1 cellular context compared by ENCODE assay signal in genomic region chr13:99606322-99607089, GRCh38.
A peak's percentile ranks its signal among the peaks of the same experiment; 100 is the strongest.
TF ChIP-seq lines count a peak whose summit lies in the region.

Gene CLYBL (plus strand): TSS chr13:99606690.

TF ChIP-seq in HepG2, 621 proteins besides CTCF, POLR2A, EP300 and RAD21 (continued from another document and continues in another):
- TF ChIP-seq, protein P1, sequence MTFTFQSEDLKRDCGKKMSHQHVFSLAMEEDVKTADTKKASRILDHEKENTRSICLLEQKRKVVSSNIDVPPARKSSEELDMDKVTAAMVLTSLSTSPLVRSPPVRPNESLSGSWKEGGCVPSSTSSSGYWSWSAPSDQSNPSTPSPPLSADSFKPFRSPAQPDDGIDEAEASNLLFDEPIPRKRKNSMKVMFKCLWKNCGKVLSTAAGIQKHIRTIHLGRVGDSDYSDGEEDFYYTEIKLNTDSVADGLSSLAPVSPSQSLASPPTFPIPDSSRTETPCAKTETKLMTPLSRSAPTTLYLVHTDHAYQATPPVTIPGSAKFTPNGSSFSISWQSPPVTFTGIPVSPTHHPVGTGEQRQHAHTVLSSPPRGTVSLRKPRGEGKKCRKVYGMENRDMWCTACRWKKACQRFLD (CRISPR knock-in tag; IDR thresholded peaks at IDR 0.05; ENCODE audit: borderline replicate concordance) = no peak
- no peak for TF ChIP-seq ZNF839 (CRISPR knock-in tag; IDR thresholded peaks at IDR 0.05; ENCODE audit: borderline replicate concordance)
- peak; percentile 81; the same call in 1 of the 2 replicates for TF ChIP-seq ARNT2 (CRISPR knock-in tag; IDR thresholded peaks at IDR 0.05; ENCODE audit: low read depth)
- 0 out of 2 replicates have a peak, but pooled peaks have one; percentile 67 for TF ChIP-seq ZNF235 (CRISPR knock-in tag; IDR thresholded peaks at IDR 0.05; ENCODE audit: borderline replicate concordance)
- no peak for TF ChIP-seq ZNF572 (CRISPR knock-in tag; IDR thresholded peaks at IDR 0.05)
- peak; percentile 69; the same call in 1 of the 2 replicates for TF ChIP-seq IRF2 (CRISPR knock-in tag; IDR thresholded peaks at IDR 0.05)
- TF ChIP-seq RBM39 (IDR thresholded peaks at IDR 0.05; ENCODE audit: low read depth, low read length, poor library complexity, severe bottlenecking) = peak; percentile 79
- no peak for TF ChIP-seq GMEB2 (CRISPR knock-in tag; IDR thresholded peaks at IDR 0.05; ENCODE audit: low read depth)
- TF ChIP-seq PITX1 (CRISPR knock-in tag; IDR thresholded peaks at IDR 0.05) = 0 out of 2 replicates have a peak, but pooled peaks have one; percentile 44
- no peak for TF ChIP-seq ZNF691 (CRISPR knock-in tag; IDR thresholded peaks at IDR 0.05; ENCODE audit: borderline replicate concordance, low read depth)
- TF ChIP-seq ZFP1 (CRISPR knock-in tag; IDR thresholded peaks at IDR 0.05) = no peak
- TF ChIP-seq HOXA9 (CRISPR knock-in tag; IDR thresholded peaks at IDR 0.05; ENCODE audit: borderline replicate concordance) = no peak
- TF ChIP-seq ZNF644 (CRISPR knock-in tag; IDR thresholded peaks at IDR 0.05; ENCODE audit: low read depth) = no peak
- TF ChIP-seq DPF2 (CRISPR knock-in tag; IDR thresholded peaks at IDR 0.05; ENCODE audit: borderline replicate concordance, low read depth) = no peak
- 0 out of 2 replicates have a peak, but pooled peaks have one; percentile 32 for TF ChIP-seq FOXK1 (CRISPR knock-in tag; IDR thresholded peaks at IDR 0.05; ENCODE audit: borderline replicate concordance, low read depth)
- peak; percentile 86 for TF ChIP-seq KDM1A (CRISPR knock-in tag; IDR thresholded peaks at IDR 0.05)
- no peak for TF ChIP-seq RFXANK (CRISPR knock-in tag; IDR thresholded peaks at IDR 0.05)
- TF ChIP-seq ZNF879 (CRISPR knock-in tag; IDR thresholded peaks at IDR 0.05) = no peak
- TF ChIP-seq GLI4 (CRISPR knock-in tag; IDR thresholded peaks at IDR 0.05; ENCODE audit: borderline replicate concordance) = 0 out of 2 replicates have a peak, but pooled peaks have one; percentile 30
- TF ChIP-seq ATRX (CRISPR knock-in tag; IDR thresholded peaks at IDR 0.05; ENCODE audit: borderline replicate concordance) = no peak
- TF ChIP-seq ZNF841 (CRISPR knock-in tag; IDR thresholded peaks at IDR 0.05; ENCODE audit: borderline replicate concordance) = no peak
- no peak for TF ChIP-seq SRSF4 (IDR thresholded peaks at IDR 0.05; ENCODE audit: low read depth, low read length, poor library complexity, severe bottlenecking)
- TF ChIP-seq ZEB1 (IDR thresholded peaks at IDR 0.05; ENCODE audit: insufficient replicate concordance, low read depth) = peak; percentile 1
- peak; percentile 82 for TF ChIP-seq SP4 (CRISPR knock-in tag; IDR thresholded peaks at IDR 0.05)
- no peak for TF ChIP-seq ZSCAN25 (CRISPR knock-in tag; IDR thresholded peaks at IDR 0.05)
- no peak for TF ChIP-seq ZNF224 (CRISPR knock-in tag; IDR thresholded peaks at IDR 0.05)
- TF ChIP-seq ZSCAN30 (CRISPR knock-in tag; IDR thresholded peaks at IDR 0.05) = no peak
- TF ChIP-seq, protein P2, sequence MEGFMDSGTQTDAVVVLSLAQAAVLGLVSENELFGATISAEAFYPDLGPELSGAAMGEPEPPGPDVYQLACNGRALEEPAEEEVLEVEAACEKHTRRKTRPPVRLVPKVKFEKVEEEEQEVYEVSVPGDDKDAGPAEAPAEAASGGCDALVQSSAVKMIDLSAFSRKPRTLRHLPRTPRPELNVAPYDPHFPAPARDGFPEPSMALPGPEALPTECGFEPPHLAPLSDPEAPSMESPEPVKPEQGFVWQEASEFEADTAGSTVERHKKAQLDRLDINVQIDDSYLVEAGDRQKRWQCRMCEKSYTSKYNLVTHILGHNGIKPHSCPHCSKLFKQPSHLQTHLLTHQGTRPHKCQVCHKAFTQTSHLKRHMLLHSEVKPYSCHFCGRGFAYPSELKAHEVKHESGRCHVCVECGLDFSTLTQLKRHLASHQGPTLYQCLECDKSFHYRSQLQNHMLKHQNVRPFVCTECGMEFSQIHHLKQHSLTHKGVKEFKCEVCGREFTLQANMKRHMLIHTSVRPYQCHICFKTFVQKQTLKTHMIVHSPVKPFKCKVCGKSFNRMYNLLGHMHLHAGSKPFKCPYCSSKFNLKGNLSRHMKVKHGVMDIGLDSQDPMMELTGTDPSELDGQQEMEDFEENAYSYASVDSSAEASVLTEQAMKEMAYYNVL (CRISPR knock-in tag; IDR thresholded peaks at IDR 0.05; ENCODE audit: borderline replicate concordance) = peak; percentile 19; the same call in 1 of the 2 replicates
- no peak for TF ChIP-seq ZNF138 (CRISPR knock-in tag; IDR thresholded peaks at IDR 0.05; ENCODE audit: low read depth)
- TF ChIP-seq ZBTB7B (CRISPR knock-in tag; IDR thresholded peaks at IDR 0.05) = no peak; the same call in 1 of the 2 replicates
- no peak for TF ChIP-seq TFDP1 (CRISPR knock-in tag; IDR thresholded peaks at IDR 0.05; ENCODE audit: borderline replicate concordance)
- TF ChIP-seq EZH2 (conservative IDR thresholded peaks at IDR 0.05; ENCODE audit: low read depth, low read length) = no peak
- TF ChIP-seq ZMYM2 (CRISPR knock-in tag; IDR thresholded peaks at IDR 0.05) = peak; percentile 94
- 0 out of 2 replicates have a peak, but pooled peaks have one; percentile 20 for TF ChIP-seq DNMT1 (CRISPR knock-in tag; IDR thresholded peaks at IDR 0.05)
- peak; percentile 62 for TF ChIP-seq DMAP1 (CRISPR knock-in tag; IDR thresholded peaks at IDR 0.05)
- 0 out of 2 replicates have a peak, but pooled peaks have one; percentile 76 for TF ChIP-seq ZNF468 (CRISPR knock-in tag; IDR thresholded peaks at IDR 0.05)
- TF ChIP-seq, protein P3, sequence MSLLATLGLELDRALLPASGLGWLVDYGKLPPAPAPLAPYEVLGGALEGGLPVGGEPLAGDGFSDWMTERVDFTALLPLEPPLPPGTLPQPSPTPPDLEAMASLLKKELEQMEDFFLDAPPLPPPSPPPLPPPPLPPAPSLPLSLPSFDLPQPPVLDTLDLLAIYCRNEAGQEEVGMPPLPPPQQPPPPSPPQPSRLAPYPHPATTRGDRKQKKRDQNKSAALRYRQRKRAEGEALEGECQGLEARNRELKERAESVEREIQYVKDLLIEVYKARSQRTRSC (CRISPR knock-in tag; IDR thresholded peaks at IDR 0.05; ENCODE audit: low read depth) = no peak
- no peak for TF ChIP-seq ONECUT2 (CRISPR knock-in tag; IDR thresholded peaks at IDR 0.05)
- peak; percentile 67; the same call in 1 of the 2 replicates for TF ChIP-seq TFDP2 (CRISPR knock-in tag; IDR thresholded peaks at IDR 0.05)
- TF ChIP-seq, protein P4, sequence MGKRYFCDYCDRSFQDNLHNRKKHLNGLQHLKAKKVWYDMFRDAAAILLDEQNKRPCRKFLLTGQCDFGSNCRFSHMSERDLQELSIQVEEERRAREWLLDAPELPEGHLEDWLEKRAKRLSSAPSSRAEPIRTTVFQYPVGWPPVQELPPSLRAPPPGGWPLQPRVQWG (CRISPR knock-in tag; IDR thresholded peaks at IDR 0.05; ENCODE audit: borderline replicate concordance, low read depth) = no peak
- 0 out of 2 replicates have a peak, but pooled peaks have one; percentile 66 for TF ChIP-seq RXRA (CRISPR knock-in tag; IDR thresholded peaks at IDR 0.05)
- TF ChIP-seq USF2 (IDR thresholded peaks at IDR 0.05; ENCODE audit: low read depth, low read length) = no peak
- TF ChIP-seq USF2 (CRISPR knock-in tag; IDR thresholded peaks at IDR 0.05; ENCODE audit: borderline replicate concordance) = no peak; the same call in 1 of the 2 replicates
- no peak for TF ChIP-seq CHD4 (IDR thresholded peaks at IDR 0.05; ENCODE audit: borderline replicate concordance, low read length)
- no peak for TF ChIP-seq ZNF451 (CRISPR knock-in tag; IDR thresholded peaks at IDR 0.05)
- 0 out of 2 replicates have a peak, but pooled peaks have one; percentile 23 for TF ChIP-seq SNAPC5 (CRISPR knock-in tag; IDR thresholded peaks at IDR 0.05; ENCODE audit: borderline replicate concordance)
- TF ChIP-seq ZNF737 (CRISPR knock-in tag; IDR thresholded peaks at IDR 0.05; ENCODE audit: borderline replicate concordance) = no peak
- no peak for TF ChIP-seq ZFP36L2 (CRISPR knock-in tag; IDR thresholded peaks at IDR 0.05)
- peak; percentile 15; the same call in 1 of the 2 replicates for TF ChIP-seq ZNF331 (CRISPR knock-in tag; IDR thresholded peaks at IDR 0.05)
- TF ChIP-seq, protein P5, sequence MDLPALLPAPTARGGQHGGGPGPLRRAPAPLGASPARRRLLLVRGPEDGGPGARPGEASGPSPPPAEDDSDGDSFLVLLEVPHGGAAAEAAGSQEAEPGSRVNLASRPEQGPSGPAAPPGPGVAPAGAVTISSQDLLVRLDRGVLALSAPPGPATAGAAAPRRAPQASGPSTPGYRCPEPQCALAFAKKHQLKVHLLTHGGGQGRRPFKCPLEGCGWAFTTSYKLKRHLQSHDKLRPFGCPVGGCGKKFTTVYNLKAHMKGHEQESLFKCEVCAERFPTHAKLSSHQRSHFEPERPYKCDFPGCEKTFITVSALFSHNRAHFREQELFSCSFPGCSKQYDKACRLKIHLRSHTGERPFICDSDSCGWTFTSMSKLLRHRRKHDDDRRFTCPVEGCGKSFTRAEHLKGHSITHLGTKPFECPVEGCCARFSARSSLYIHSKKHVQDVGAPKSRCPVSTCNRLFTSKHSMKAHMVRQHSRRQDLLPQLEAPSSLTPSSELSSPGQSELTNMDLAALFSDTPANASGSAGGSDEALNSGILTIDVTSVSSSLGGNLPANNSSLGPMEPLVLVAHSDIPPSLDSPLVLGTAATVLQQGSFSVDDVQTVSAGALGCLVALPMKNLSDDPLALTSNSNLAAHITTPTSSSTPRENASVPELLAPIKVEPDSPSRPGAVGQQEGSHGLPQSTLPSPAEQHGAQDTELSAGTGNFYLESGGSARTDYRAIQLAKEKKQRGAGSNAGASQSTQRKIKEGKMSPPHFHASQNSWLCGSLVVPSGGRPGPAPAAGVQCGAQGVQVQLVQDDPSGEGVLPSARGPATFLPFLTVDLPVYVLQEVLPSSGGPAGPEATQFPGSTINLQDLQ (CRISPR knock-in tag; IDR thresholded peaks at IDR 0.05) = no peak
- TF ChIP-seq, protein P6, sequence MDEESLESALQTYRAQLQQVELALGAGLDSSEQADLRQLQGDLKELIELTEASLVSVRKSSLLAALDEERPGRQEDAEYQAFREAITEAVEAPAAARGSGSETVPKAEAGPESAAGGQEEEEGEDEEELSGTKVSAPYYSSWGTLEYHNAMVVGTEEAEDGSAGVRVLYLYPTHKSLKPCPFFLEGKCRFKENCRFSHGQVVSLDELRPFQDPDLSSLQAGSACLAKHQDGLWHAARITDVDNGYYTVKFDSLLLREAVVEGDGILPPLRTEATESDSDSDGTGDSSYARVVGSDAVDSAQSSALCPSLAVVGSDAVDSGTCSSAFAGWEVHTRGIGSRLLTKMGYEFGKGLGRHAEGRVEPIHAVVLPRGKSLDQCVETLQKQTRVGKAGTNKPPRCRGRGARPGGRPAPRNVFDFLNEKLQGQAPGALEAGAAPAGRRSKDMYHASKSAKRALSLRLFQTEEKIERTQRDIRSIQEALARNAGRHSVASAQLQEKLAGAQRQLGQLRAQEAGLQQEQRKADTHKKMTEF (CRISPR knock-in tag; IDR thresholded peaks at IDR 0.05) = peak; percentile 57; the same call in 1 of the 2 replicates
